23 cellular contexts compared by ENCODE assay signal in genomic region chr2:3481736-3482362, GRCh38. TPM values are rescaled to one million over a fixed set of nuclear protein-coding genes. Genes with fewer than 3 reads are reported as not detected.
A peak's percentile ranks its signal among the peaks of the same experiment; 100 is the strongest.
DNase-seq lines count a peak whose midpoint lies in the region; ATAC-seq and TF ChIP-seq lines count a peak whose summit lies in the region.
"Had no signal": no experiment of that assay in that cellular context is flagged by ENCODE, and none has a peak within 500 bp of the region (broad histone marks: within the 10 kb centered on the region; RNA-seq: fewer than 3 reads in every experiment).

No MANE protein-coding gene starts in this region.

- H3K4me1 ChIP-seq in BLaER1 (peaks cover 47% of the 10 kb centered on the region), Caco-2 (peaks cover 12% of the 10 kb centered on the region)
- H3K4me1 ChIP-seq: A549, SJCRH30 had no signal

- peaks cover 34% of the 10 kb centered on the region for H3K36me3 Mint-ChIP-seq in Caco-2 (ENCODE audit: insufficient read depth, unreplicated experiment)
- peaks cover 0 to 26% (median 5%) of the 10 kb centered on the region in 3 donors for H3K36me3 Mint-ChIP-seq in naive thymus-derived CD8-positive, alpha-beta T cell

- H3K27ac ChIP-seq in BLaER1 = 0 out of 2 replicates have a peak overlapping the region, but pooled peaks have one; percentile 24
- H3K27ac ChIP-seq: A549, GM23248, SJCRH30 had no signal

- peaks cover 10% of the 10 kb centered on the region for H3K4me1 Mint-ChIP-seq in Caco-2 (ENCODE audit: low read depth, unreplicated experiment)
- H3K4me1 Mint-ChIP-seq in naive thymus-derived CD8-positive, alpha-beta T cell = peaks cover 0 to 15% (median under 1%) of the 10 kb centered on the region in 4 donors

- BruUV-seq in Caco-2 (replicated peaks; lab: Mats Ljungman, UMichigan) = no TSS peak

- intact Hi-C loops in Right ventricle myocardium inferior (cut with DNase I) (no loop called here), Right ventricle myocardium superior (cut with DNase I) (no loop called here), Caco-2 (cut with micrococcal nuclease; ENCODE audit: unreplicated experiment) (no loop called here)

- no peaks in the 10 kb centered on the region for H3K27me3 Mint-ChIP-seq in Caco-2 (ENCODE audit: insufficient read depth, unreplicated experiment)
- H3K27me3 Mint-ChIP-seq in naive thymus-derived CD8-positive, alpha-beta T cell = no peaks in the 10 kb centered on the region

- DNase-seq in Right ventricle myocardium inferior (ENCODE audit: missing footprints) = peak; percentile 48
- no peak for DNase-seq in Right ventricle myocardium superior
- DNase-seq in Caco-2 = no peak
- peak in 1 of 10 donors; percentile 19 for DNase-seq in naive thymus-derived CD8-positive, alpha-beta T cell
- DNase-seq in Ammon's horn (ENCODE audit: low spot score) = no peak
- DNase-seq: DND-41, GM23248, H9, HFFc6, IMR-90, Karpas-422, MV-4-11, NCI-H1105 treated with DMSO at 0.1 percent for 48 hours, NCI-H2029 treated with DMSO at 0.1 percent for 48 hours, NCI-H524 treated with DMSO at 0.1 percent for 48 hours, NCI-H82, SJCRH30 had no signal

- H4K20me1 ChIP-seq in BLaER1 = no peaks in the 10 kb centered on the region

- H3K27me3 ChIP-seq in BLaER1 (no peaks in the 10 kb centered on the region), Caco-2 (replicated peaks; ENCODE audit: control insufficient read depth, insufficient read depth, low read length) (no peaks in the 10 kb centered on the region)
- H3K27me3 ChIP-seq: SJCRH30 had no signal

- H3K4me3 ChIP-seq in BLaER1 (no peak overlapping the region), Caco-2 (ENCODE audit: low read depth, low read length) (no peak overlapping the region; the same call in 1 of the 2 replicates)
- H3K4me3 ChIP-seq: A549, GM12878, GM23248, SJCRH30 had no signal

- H3K4me3 Mint-ChIP-seq in Caco-2 (ENCODE audit: unreplicated experiment) = peak overlapping the region; percentile 54
- H3K4me3 Mint-ChIP-seq in naive thymus-derived CD8-positive, alpha-beta T cell = no peak overlapping the region
- H3K4me3 Mint-ChIP-seq: H9, HFFc6 had no signal

- H3K4me2 ChIP-seq in BLaER1 = peak overlapping the region; percentile 86
- H3K4me2 ChIP-seq: A549 had no signal

- H3K9me3 Mint-ChIP-seq in Caco-2 (ENCODE audit: unreplicated experiment) = no peaks in the 10 kb centered on the region
- no peaks in the 10 kb centered on the region for H3K9me3 Mint-ChIP-seq in naive thymus-derived CD8-positive, alpha-beta T cell
- H3K9me3 Mint-ChIP-seq: HFFc6 had no signal

- H3K9ac ChIP-seq in BLaER1 = no peak overlapping the region
- H3K9ac ChIP-seq: GM23248 had no signal

- no peak overlapping the region for H3K27ac Mint-ChIP-seq in Caco-2 (ENCODE audit: unreplicated experiment)
- peak overlapping the region in 7 of 10 donors; percentile 44 to 82 (median 50) for H3K27ac Mint-ChIP-seq in naive thymus-derived CD8-positive, alpha-beta T cell
- H3K27ac Mint-ChIP-seq: HFFc6 had no signal

- CTCF ChIA-PET in Caco-2 (lab: Charles Lee) = interaction anchor here (0.7 kb wide), 1 partner anchor 563 kb away, joined by 3 read pairs; no protein-coding TSS in a partner anchor

- ATAC-seq in Right ventricle myocardium inferior (no peak), Right ventricle myocardium superior (ENCODE audit: poor library complexity) (no peak), HG03439 (IDR thresholded peaks at IDR 0.05; ENCODE audit: unreplicated experiment) (no peak), GM21786 (IDR thresholded peaks at IDR 0.05; ENCODE audit: unreplicated experiment) (no peak)
- ATAC-seq in naive thymus-derived CD8-positive, alpha-beta T cell = no peak
- ATAC-seq: A549, Panc1 had no signal

- POLR2A ChIA-PET in Caco-2 (lab: Charles Lee) = no interaction called here
- POLR2A ChIA-PET in naive thymus-derived CD8-positive, alpha-beta T cell (lab: Charles Lee) = interaction anchor here (0.9 kb wide), 1 partner anchor 35 kb away, joined by 3 read pairs; no protein-coding TSS in a partner anchor

- TF ChIP-seq CTCF in Caco-2 (IDR thresholded peaks at IDR 0.05; ENCODE audit: insufficient read depth in 1 of 2, low read depth in 1 of 2, low read length in 1 of 2, severe bottlenecking in 1 of 2, unreplicated experiment in 1 of 2) = no peak

- H3K36me3 ChIP-seq in BLaER1 = peaks cover 32% of the 10 kb centered on the region
- H3K36me3 ChIP-seq in Caco-2 (ENCODE audit: control insufficient read depth, insufficient read depth, low read length) = 0 out of 2 replicates have a peak, but pooled peaks cover 1% of the 10 kb centered on the region

- H3K9me3 ChIP-seq in BLaER1 (0 out of 2 replicates have a peak, but pooled peaks cover 3% of the 10 kb centered on the region), Caco-2 (no peaks in the 10 kb centered on the region)
- H3K9me3 ChIP-seq: A549, SJCRH30 had no signal

RNA-seq across cellular contexts. Expression of gene ADI1, which starts 37.5 kb away (rescaled TPM):
- total RNA-seq in Right ventricle myocardium inferior = 160 TPM
- total RNA-seq in Right ventricle myocardium superior = 141 TPM
- 63.7 and 69.2 TPM in 2 replicates for total RNA-seq in Caco-2 (2022)
- 10 to 100 TPM; 30.1 to 33.2 TPM for total RNA-seq in naive thymus-derived CD8-positive, alpha-beta T cell
- polyA plus RNA-seq in naive thymus-derived CD8-positive, alpha-beta T cell = 10 to 100 TPM; 22.0 to 28.5 (median 25.8) TPM
